In the genomic region with DNA sequence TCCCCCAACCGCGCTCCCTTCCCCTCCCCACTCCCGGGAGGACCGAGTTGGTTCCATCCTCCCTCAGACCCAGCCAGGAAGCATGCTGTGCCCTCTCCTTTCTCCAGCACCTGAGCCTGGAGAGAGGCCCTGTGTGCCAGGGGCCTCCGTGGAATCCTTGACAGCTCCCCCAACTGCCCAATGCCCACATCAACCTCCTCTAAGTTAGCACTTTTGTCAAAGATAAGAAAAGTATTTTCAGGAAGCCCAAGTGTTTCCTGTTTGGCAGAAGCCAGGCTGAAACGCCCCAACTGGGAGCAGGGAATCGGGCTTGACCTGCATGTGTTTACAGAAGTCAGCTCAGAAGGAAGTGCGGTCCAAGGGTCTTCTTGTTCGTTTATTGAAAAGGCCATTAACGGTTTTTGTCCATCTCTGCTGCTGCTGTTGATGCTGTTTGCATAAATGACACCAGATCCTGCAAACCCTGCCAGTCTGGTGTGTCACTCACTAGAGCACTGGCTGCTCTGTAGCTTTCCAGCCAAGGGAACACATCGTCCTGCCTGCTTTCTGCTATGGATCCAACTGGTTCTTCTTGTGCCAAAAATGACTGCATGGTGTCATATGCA, we compare ENCODE assay signal across 13 cellular contexts. TPM values are rescaled to one million over a fixed set of nuclear protein-coding genes. Genes with fewer than 3 reads are reported as not detected.
DNase-seq lines count a peak whose midpoint lies in the region; ATAC-seq and TF ChIP-seq lines count a peak whose summit lies in the region.
"Had no signal": no experiment of that assay in that cellular context is flagged by ENCODE, and none has a peak within 500 bp of the region (broad histone marks: within the 10 kb centered on the region; RNA-seq: fewer than 3 reads in every experiment).

No MANE protein-coding gene starts in this region.

- no peaks in the 10 kb centered on the region for H3K9me3 Mint-ChIP-seq in osteocyte (ENCODE audit: unreplicated experiment)
- H3K9me3 Mint-ChIP-seq: activated naive CD4-positive, alpha-beta T cell treated with anti-CD3 and anti-CD28 coated beads for 36 hours; CD4-positive, alpha-beta T cell had no signal

- H3K4me3 ChIP-seq in AG10803 (ENCODE audit: low read length) (no peak overlapping the region), fibroblast of pulmonary artery (replicated peaks; ENCODE audit: low read depth, low read length) (no peak overlapping the region)

- ATAC-seq in GM19395 (IDR thresholded peaks at IDR 0.05; ENCODE audit: unreplicated experiment) (no peak), GM18505 (IDR thresholded peaks at IDR 0.05; ENCODE audit: unreplicated experiment) (no peak)

- TF ChIP-seq CTCF in AG10803 (conservative IDR thresholded peaks at IDR 0.05; ENCODE audit: low read length) (no peak), fibroblast of pulmonary artery (IDR thresholded peaks at IDR 0.05; ENCODE audit: low read length, missing control alignments) (no peak), osteocyte (IDR thresholded peaks at IDR 0.05) (no peak)

- no peak for TF ChIP-seq POLR2A in GM18505 (IDR thresholded peaks at IDR 0.05; ENCODE audit: borderline replicate concordance, extremely low read depth, insufficient read depth, insufficient read length)

- H3K27ac Mint-ChIP-seq in osteocyte (ENCODE audit: unreplicated experiment) = peak overlapping the region; percentile 24
- H3K27ac Mint-ChIP-seq: activated naive CD4-positive, alpha-beta T cell treated with anti-CD3 and anti-CD28 coated beads for 36 hours; CD4-positive, alpha-beta T cell; stimulated activated naive CD8-positive, alpha-beta T cell treated with anti-CD3 and anti-CD28 coated beads, Interleukin-15, Interleukin-2, amounts not matched to agents 100 ng/mL and 50 ng/mL, for 24 hours had no signal

- H3K4me1 Mint-ChIP-seq in osteocyte (ENCODE audit: unreplicated experiment) = peaks cover 43% of the 10 kb centered on the region

- H3K36me3 Mint-ChIP-seq in osteocyte (ENCODE audit: unreplicated experiment) = no peaks in the 10 kb centered on the region

- H3K4me3 Mint-ChIP-seq in osteocyte (ENCODE audit: unreplicated experiment) = no peak overlapping the region
- H3K4me3 Mint-ChIP-seq: activated naive CD4-positive, alpha-beta T cell treated with anti-CD3 and anti-CD28 coated beads for 36 hours; CD4-positive, alpha-beta T cell; stimulated activated naive CD8-positive, alpha-beta T cell treated with anti-CD3 and anti-CD28 coated beads, Interleukin-15, Interleukin-2, amounts not matched to agents 100 ng/mL and 50 ng/mL, for 24 hours had no signal

- no peaks in the 10 kb centered on the region for H3K27me3 Mint-ChIP-seq in osteocyte (ENCODE audit: unreplicated experiment)
- H3K27me3 Mint-ChIP-seq: CD4-positive, alpha-beta T cell; stimulated activated naive CD8-positive, alpha-beta T cell treated with anti-CD3 and anti-CD28 coated beads, Interleukin-15, Interleukin-2, amounts not matched to agents 100 ng/mL and 50 ng/mL, for 24 hours had no signal

- DNase-seq in AG10803 (ENCODE audit: low read depth) (peak; percentile 37), NCI-H2029 (lab: John Stamatoyannopoulos, UW) (peak; percentile 70), fibroblast of pulmonary artery (ENCODE audit: low read depth) (peak; percentile 68), osteocyte (ENCODE audit: extremely low spot score, unreplicated experiment) (no peak), epidermal melanocyte (ENCODE audit: insufficient read length, low spot score) (no peak), inferior parietal cortex (ENCODE audit: extremely low spot score) (no peak)
- DNase-seq: activated CD4-positive, CD25-positive, alpha-beta regulatory T cell treated with anti-CD3 and anti-CD28 coated beads, Interleukin-2, amount 50 U/mL, for 72 hours; activated naive CD4-positive, alpha-beta T cell treated with anti-CD3 and anti-CD28 coated beads for 36 hours; CD4-positive, alpha-beta T cell; stimulated activated CD4-positive, alpha-beta T cell treated with anti-CD3 and anti-CD28 coated beads, Interleukin-12 subunit alpha, Interleukin-12 subunit beta, amount 100 ng/mL, for 4 hours had no signal

RNA-seq across cellular contexts. Expression of gene COL6A3, which starts 35.3 kb away (rescaled TPM):
- 143 and 159 TPM in 2 replicates for total RNA-seq in osteocyte

RNA-seq across cellular contexts. Expression of gene MLPH, which starts 37.8 kb away (rescaled TPM):
- total RNA-seq in osteocyte = 21.0 and 22.5 TPM in 2 replicates
- total RNA-seq: activated naive CD4-positive, alpha-beta T cell treated with anti-CD3 and anti-CD28 coated beads for 36 hours had no signal

Comparison
In these comparisons a context has a peak if more than half of its experiments do, and no peak if none do; other contexts are left out.
1. DNase-seq: peak in AG10803 (single experiment), NCI-H2029 (single experiment) and fibroblast of pulmonary artery (single experiment); none in osteocyte (single experiment), epidermal melanocyte (single experiment) and inferior parietal cortex (single experiment).